Comparison of ENCODE assay signal across 1 cellular context in the genomic region with DNA sequence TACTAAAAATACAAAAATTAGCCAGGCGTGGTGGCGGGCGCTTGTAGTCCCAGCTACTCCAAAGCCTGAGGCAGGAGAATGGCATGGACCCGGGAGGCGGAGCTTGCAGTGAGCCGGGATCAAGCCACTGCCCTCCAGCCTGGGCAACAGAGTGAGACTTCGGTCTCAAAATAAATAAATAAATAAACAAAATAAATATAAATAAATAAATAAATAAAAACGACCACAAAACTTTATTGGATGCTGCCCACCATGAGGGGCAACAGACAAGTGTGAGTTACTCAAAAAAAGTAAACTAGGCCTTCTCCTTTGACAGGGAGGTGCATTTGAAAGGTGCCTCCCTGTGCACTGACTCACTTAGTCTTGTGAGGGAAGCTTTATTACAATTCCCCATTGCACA.
TF ChIP-seq lines count a peak whose summit lies in the region.

No MANE protein-coding gene starts in this region.

TF ChIP-seq in HEK293T, 16 proteins besides CTCF, POLR2A, EP300 and RAD21:
- no peak for TF ChIP-seq SP1 (IDR thresholded peaks at IDR 0.05)
- no peak for TF ChIP-seq FOXA1 (IDR thresholded peaks at IDR 0.05)
- no peak for TF ChIP-seq FOXM1 (IDR thresholded peaks at IDR 0.05; ENCODE audit: borderline replicate concordance)
- TF ChIP-seq SUZ12 (IDR thresholded peaks at IDR 0.05) = no peak
- TF ChIP-seq HDGF (IDR thresholded peaks at IDR 0.05; ENCODE audit: borderline replicate concordance) = no peak
- TF ChIP-seq L3MBTL2 (conservative IDR thresholded peaks at IDR 0.05) = no peak
- TF ChIP-seq LEF1 (IDR thresholded peaks at IDR 0.05; ENCODE audit: borderline replicate concordance) = no peak
- no peak for TF ChIP-seq CTBP1 (IDR thresholded peaks at IDR 0.05; ENCODE audit: borderline replicate concordance)
- TF ChIP-seq ARNT (IDR thresholded peaks at IDR 0.05) = no peak
- no peak for TF ChIP-seq NFRKB (IDR thresholded peaks at IDR 0.05)
- TF ChIP-seq TARDBP (IDR thresholded peaks at IDR 0.05) = no peak
- TF ChIP-seq, protein P1, sequence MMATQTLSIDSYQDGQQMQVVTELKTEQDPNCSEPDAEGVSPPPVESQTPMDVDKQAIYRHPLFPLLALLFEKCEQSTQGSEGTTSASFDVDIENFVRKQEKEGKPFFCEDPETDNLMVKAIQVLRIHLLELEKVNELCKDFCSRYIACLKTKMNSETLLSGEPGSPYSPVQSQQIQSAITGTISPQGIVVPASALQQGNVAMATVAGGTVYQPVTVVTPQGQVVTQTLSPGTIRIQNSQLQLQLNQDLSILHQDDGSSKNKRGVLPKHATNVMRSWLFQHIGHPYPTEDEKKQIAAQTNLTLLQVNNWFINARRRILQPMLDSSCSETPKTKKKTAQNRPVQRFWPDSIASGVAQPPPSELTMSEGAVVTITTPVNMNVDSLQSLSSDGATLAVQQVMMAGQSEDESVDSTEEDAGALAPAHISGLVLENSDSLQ (IDR thresholded peaks at IDR 0.05) = no peak
- no peak for TF ChIP-seq FOXK2 (IDR thresholded peaks at IDR 0.05)
- no peak for TF ChIP-seq BHLHE40 (IDR thresholded peaks at IDR 0.05; ENCODE audit: borderline replicate concordance)
- no peak for TF ChIP-seq ZNF384 (IDR thresholded peaks at IDR 0.05)
- no peak for TF ChIP-seq ELF4 (IDR thresholded peaks at IDR 0.05)
TF ChIP-seq in HEK293T: peak in this region for 0.
